Comparison of ENCODE assay signal across 8 cellular contexts in the genomic region with DNA sequence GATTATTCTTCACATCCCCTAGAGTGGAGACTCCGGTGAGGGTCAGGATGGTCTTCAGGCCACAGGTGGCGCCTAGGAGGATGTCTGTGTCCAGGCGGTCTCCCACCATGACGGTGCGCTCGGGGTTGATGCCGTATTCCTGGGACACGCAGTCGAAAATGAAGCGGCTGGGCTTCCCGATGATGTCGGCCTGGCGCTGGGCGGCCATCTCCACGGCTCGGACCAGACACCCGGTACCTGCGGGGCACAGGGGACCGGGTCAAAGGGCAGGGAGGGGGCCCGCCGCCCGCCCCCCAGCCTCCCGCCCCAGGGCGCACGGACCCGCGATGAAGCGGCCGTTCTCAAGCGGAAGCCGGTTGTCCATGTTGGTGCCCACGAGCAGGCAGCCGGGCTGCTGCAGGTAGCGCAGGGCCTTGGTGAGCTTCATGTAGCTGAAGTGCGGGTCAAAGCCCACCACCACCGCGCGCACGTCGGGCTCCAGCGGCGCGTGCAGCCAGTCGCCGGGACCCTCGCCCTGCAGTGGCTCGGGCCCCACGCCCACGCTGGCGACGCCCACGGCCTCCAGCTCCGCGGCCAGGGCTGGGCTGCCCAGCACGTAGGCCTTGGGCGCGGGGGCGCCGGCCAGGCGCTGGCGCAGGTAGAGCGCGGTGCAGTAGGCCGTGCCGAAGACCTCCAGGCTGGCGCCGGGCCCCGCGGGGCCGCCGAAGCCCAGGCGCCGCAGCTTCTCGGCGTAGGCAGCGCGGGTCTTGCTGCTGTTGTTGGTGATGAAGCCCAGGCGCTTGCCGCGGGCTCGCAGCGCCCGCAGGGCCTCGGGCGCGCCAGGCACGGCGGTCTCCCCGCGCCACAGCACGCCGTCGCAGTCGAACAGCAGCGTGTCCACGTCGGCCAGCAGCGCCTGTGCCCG. TPM values are rescaled to one million over a fixed set of nuclear protein-coding genes. Genes with fewer than 3 reads are reported as not detected.
DNase-seq lines count a peak whose midpoint lies in the region; ATAC-seq and TF ChIP-seq lines count a peak whose summit lies in the region.

No MANE protein-coding gene starts in this region.

- in situ Hi-C loops in astrocyte of the spinal cord (cut with HindIII; ENCODE audit: low sequenced_read_pairs), result no loop called here

- no peak for DNase-seq in heart right ventricle
- no peak for DNase-seq in cardiac septum (ENCODE audit: low spot score)
- no peak for DNase-seq in astrocyte of the spinal cord (ENCODE audit: low read depth, low spot score)
- no peak for DNase-seq in memory B cell (ENCODE audit: low spot score in 2 of 2)
- DNase-seq in NCI-H774 (lab: John Stamatoyannopoulos, UW), result no peak
- no peak for DNase-seq in anterior cingulate cortex (lab: John Stamatoyannopoulos, UW)
- no peak for DNase-seq in stimulated activated CD8-positive, alpha-beta memory T cell treated with anti-CD3 and anti-CD28 coated beads, Interleukin-4, amount 100 ng/mL, for 48 hours

- H3K4me3 ChIP-seq in heart right ventricle (peak overlapping the region; percentile 40 to 97 (median 86)), astrocyte of the spinal cord (ENCODE audit: low read depth, low read length) (peak overlapping the region; percentile 54)

- H3K27me3 ChIP-seq in heart right ventricle, result no peaks in the 10 kb centered on the region

- TF ChIP-seq CTCF in heart right ventricle (IDR thresholded peaks at IDR 0.05), result no peak
- TF ChIP-seq CTCF in astrocyte of the spinal cord (IDR thresholded peaks at IDR 0.05; ENCODE audit: low read depth, low read length), result no peak

- peaks cover 17 to 49% (median 32%) of the 10 kb centered on the region in 9 donors for H3K4me1 ChIP-seq in heart right ventricle

- H3K4me3 Mint-ChIP-seq in memory B cell, result peak overlapping the region; percentile 68

- peaks cover 0 to 13% (median 2%) of the 10 kb centered on the region in 9 donors for H3K36me3 ChIP-seq in heart right ventricle

- H3K9me3 Mint-ChIP-seq in memory B cell, result no peaks in the 10 kb centered on the region

- intact Hi-C loops in heart right ventricle (cut with DNase I) (no loop called here), cardiac septum (cut with DNase I) (loop anchor here (5.0 kb wide), 1 partner anchor 38 kb away; a partner anchor contains a TSS)

- H3K4me1 Mint-ChIP-seq in memory B cell, result peaks cover 4% of the 10 kb centered on the region

- peak overlapping the region; percentile 22 to 94 (median 86) for H3K27ac ChIP-seq in heart right ventricle

- no peaks in the 10 kb centered on the region for H3K27me3 Mint-ChIP-seq in memory B cell

- WGBS in heart right ventricle, 2 donors, result 1% methylated on average over 69 to 99 of the region's 99 CpGs

- ATAC-seq in heart right ventricle (no peak), HG03565 (IDR thresholded peaks at IDR 0.05; ENCODE audit: unreplicated experiment) (peak; percentile 2), memory B cell (ENCODE audit: low read depth) (peak; percentile 2)

- no peaks in the 10 kb centered on the region for H3K9me3 ChIP-seq in heart right ventricle

- peaks cover 2% of the 10 kb centered on the region for H3K36me3 Mint-ChIP-seq in memory B cell

- H3K27ac Mint-ChIP-seq in memory B cell, result no peak overlapping the region

RNA-seq across cellular contexts. Expression of a gene that starts 0.6 kb away (rescaled TPM):
- total RNA-seq in heart right ventricle (10 to 100 TPM; 21.1 to 48.3 (median 25.7) TPM), cardiac septum (23.4 TPM)
- polyA plus RNA-seq in heart right ventricle, result 10 to 100 TPM; 31.3 to 33.1 TPM

RNA-seq across cellular contexts. Expression of a gene that starts 3.4 kb away (rescaled TPM):
- total RNA-seq in heart right ventricle (10 to 100 TPM in 1 of 10 donors, 1 to 10 TPM in 9; 4.3 to 15.6 (median 7.2) TPM), cardiac septum (7.0 TPM)
- polyA plus RNA-seq in heart right ventricle, result 10 to 100 TPM; 14.7 to 31.7 TPM

RNA-seq across cellular contexts. Expression of a gene that starts 8.8 kb away (rescaled TPM):
- total RNA-seq in heart right ventricle, result 10 to 100 TPM; 19.3 to 28.8 (median 23.6) TPM
- polyA plus RNA-seq in heart right ventricle, result 10 to 100 TPM; 38.8 to 43.1 TPM
- total RNA-seq in cardiac septum, result 26.3 TPM

RNA-seq across cellular contexts. Expression of a gene that starts 9.3 kb away (rescaled TPM):
- 10 to 100 TPM in 7 of 10 donors, 1 to 10 TPM in 3; 8.4 to 16.3 (median 10.7) TPM for total RNA-seq in heart right ventricle
- 10 to 100 TPM; 22.0 to 34.8 TPM for polyA plus RNA-seq in heart right ventricle
- total RNA-seq in cardiac septum, result 13.7 TPM

RNA-seq across cellular contexts. Expression of a gene that starts 17.7 kb away (rescaled TPM):
- total RNA-seq in heart right ventricle (1 to 10 TPM in 5 of 10 donors, under 1 TPM in 5; 0.24 to 6.0 (median 1.1) TPM), cardiac septum (1.2 TPM)
- 1 to 10 TPM in 1 of 2 donors, under 1 TPM in 1; 0.33 to 3.4 TPM for polyA plus RNA-seq in heart right ventricle

Comparison
In these comparisons a context has a peak if more than half of its experiments do, and no peak if none do; other contexts are left out.
1. ATAC-seq: peak in HG03565 (single experiment) and memory B cell (single experiment); none in heart right ventricle (0 of 8).